Comparison of ENCODE assay signal across 14 cellular contexts in the genomic region with DNA sequence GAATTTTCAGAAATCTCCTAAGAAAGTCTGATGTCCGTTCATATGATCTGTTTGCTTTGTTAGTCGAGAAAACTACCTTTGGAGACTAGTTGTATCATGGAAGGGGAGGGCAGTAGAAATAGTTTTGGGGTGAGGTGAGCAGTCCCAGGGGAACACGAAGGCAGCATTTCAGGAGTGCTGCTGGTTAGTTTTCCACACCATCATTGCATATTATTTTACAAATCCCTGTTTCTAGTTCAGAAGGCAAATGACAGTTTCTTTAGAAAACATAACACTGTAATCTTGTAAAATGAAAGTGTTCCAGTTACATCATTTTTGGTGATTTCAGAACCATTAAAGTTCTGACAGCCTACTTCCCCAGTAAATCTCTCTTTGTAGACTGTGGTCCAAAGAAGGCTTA. TPM values are rescaled to one million over a fixed set of nuclear protein-coding genes. Genes with fewer than 3 reads are reported as not detected.
DNase-seq lines count a peak whose midpoint lies in the region; FAIRE-seq and TF ChIP-seq lines count a peak whose summit lies in the region.
"Not testable (repeated sequence)": the region's sequence is repeated elsewhere in the genome, so short reads cannot be mapped to it uniquely, and the experiment has no call there.
"Had no signal": no experiment of that assay in that cellular context is flagged by ENCODE, and none has a peak within 500 bp of the region (broad histone marks: within the 10 kb centered on the region; RNA-seq: fewer than 3 reads in every experiment).

No MANE protein-coding gene starts in this region.

- H3K36me3 Mint-ChIP-seq in activated T-cell treated with anti-CD3 and anti-CD28 coated beads, Interleukin-2, amount 50 U/mL, for 24 hours (ENCODE audit: low read depth): peaks cover 74% of the 10 kb centered on the region
- H3K36me3 Mint-ChIP-seq in astrocyte (ENCODE audit: low read depth, unreplicated experiment): peaks cover 32% of the 10 kb centered on the region
- peaks cover 83% of the 10 kb centered on the region for H3K36me3 Mint-ChIP-seq in dendritic cell treated with granulocyte-macrophage colony-stimulating factor and Interleukin-4, amounts not matched to agents 40 ng/mL and 50 ng/mL, for 4 days (ENCODE audit: low read depth)

- intact Hi-C loops in dendritic cell treated with granulocyte-macrophage colony-stimulating factor and Interleukin-4, amounts not matched to agents 40 ng/mL and 50 ng/mL, for 4 days (cut with micrococcal nuclease); sigmoid colon (cut with DNase I): not testable (repeated sequence)

- not testable (repeated sequence) for H4K8ac ChIP-seq in mesenchymal stem cell (ENCODE audit: low read length)

- H3K4me1 Mint-ChIP-seq in activated T-cell treated with anti-CD3 and anti-CD28 coated beads, Interleukin-2, amount 50 U/mL, for 24 hours (ENCODE audit: low read depth): peaks cover 65% of the 10 kb centered on the region
- H3K4me1 Mint-ChIP-seq in astrocyte (ENCODE audit: low read depth, unreplicated experiment): peaks cover 10% of the 10 kb centered on the region
- peaks cover 26% of the 10 kb centered on the region for H3K4me1 Mint-ChIP-seq in dendritic cell treated with granulocyte-macrophage colony-stimulating factor and Interleukin-4, amounts not matched to agents 40 ng/mL and 50 ng/mL, for 4 days (ENCODE audit: low read depth)

- not testable (repeated sequence) for H3K14ac ChIP-seq in mesenchymal stem cell (ENCODE audit: low read length in 2 of 2)

- not testable (repeated sequence) for H3K9me3 Mint-ChIP-seq in activated T-cell treated with anti-CD3 and anti-CD28 coated beads, Interleukin-2, amount 50 U/mL, for 24 hours
- peaks cover 14% of the 10 kb centered on the region for H3K9me3 Mint-ChIP-seq in astrocyte (ENCODE audit: unreplicated experiment)
- H3K9me3 Mint-ChIP-seq in dendritic cell treated with granulocyte-macrophage colony-stimulating factor and Interleukin-4, amounts not matched to agents 40 ng/mL and 50 ng/mL, for 4 days: peaks cover 15% of the 10 kb centered on the region

- WGBS in mesenchymal stem cell: 63% methylated on average over 2 of the region's 3 CpGs
- WGBS in sigmoid colon, 2 donors: 78 to 82% methylated on average over 3 of the region's 3 CpGs

- H3K27ac Mint-ChIP-seq in activated T-cell treated with anti-CD3 and anti-CD28 coated beads, Interleukin-2, amount 50 U/mL, for 24 hours: peak overlapping the region; percentile 51
- H3K27ac Mint-ChIP-seq in astrocyte (ENCODE audit: unreplicated experiment): peak overlapping the region; percentile 1
- peak overlapping the region; percentile 30 for H3K27ac Mint-ChIP-seq in dendritic cell treated with granulocyte-macrophage colony-stimulating factor and Interleukin-4, amounts not matched to agents 40 ng/mL and 50 ng/mL, for 4 days

- H3K4me3 Mint-ChIP-seq in activated T-cell treated with anti-CD3 and anti-CD28 coated beads, Interleukin-2, amount 50 U/mL, for 24 hours; astrocyte (ENCODE audit: unreplicated experiment); dendritic cell treated with granulocyte-macrophage colony-stimulating factor and Interleukin-4, amounts not matched to agents 40 ng/mL and 50 ng/mL, for 4 days: not testable (repeated sequence)

- DNase-seq in AG10803 (ENCODE audit: low read depth): peak; percentile 49
- peak; percentile 27 for DNase-seq in Karpas-422
- DNase-seq in activated T-cell treated with anti-CD3 and anti-CD28 coated beads, Interleukin-2, amount 50 U/mL, for 24 hours; astrocyte (ENCODE audit: low read depth); mesenchymal stem cell: not testable (repeated sequence)
- DNase-seq in sigmoid colon: peak; percentile 42

- TF ChIP-seq POLR2A in sigmoid colon (IDR thresholded peaks at IDR 0.05): not testable (repeated sequence)

- H2BK120ac ChIP-seq in mesenchymal stem cell (ENCODE audit: low read depth, low read length): not testable (repeated sequence)

- not testable (repeated sequence) for H3K4ac ChIP-seq in mesenchymal stem cell (ENCODE audit: low read depth in 1 of 2, low read length in 2 of 2)

- not testable (repeated sequence) for H4K20me1 ChIP-seq in Karpas-422 (ENCODE audit: insufficient read depth, low read depth, low read length); astrocyte (ENCODE audit: insufficient read depth, low read length)

- H2AK5ac ChIP-seq in mesenchymal stem cell (ENCODE audit: low read length, severe bottlenecking): not testable (repeated sequence)

- not testable (repeated sequence) for H3K4me1 ChIP-seq in Karpas-422 (ENCODE audit: low read length); astrocyte (ENCODE audit: insufficient read depth, low read length); mesenchymal stem cell (ENCODE audit: control insufficient read depth, insufficient read depth, low read depth, low read length); sigmoid colon

- not testable (repeated sequence) for H3K27me3 ChIP-seq in Karpas-422 (ENCODE audit: low read length); astrocyte (ENCODE audit: insufficient read depth, low read length); mesenchymal stem cell (ENCODE audit: control insufficient read depth in 1 of 2, insufficient read depth in 1 of 2, low read length in 2 of 2); sigmoid colon

- H3K4me2 ChIP-seq in Karpas-422 (ENCODE audit: low read depth, low read length, poor library complexity, severe bottlenecking); astrocyte (ENCODE audit: low read length); mesenchymal stem cell (ENCODE audit: low read length, poor library complexity, severe bottlenecking): not testable (repeated sequence)

- not testable (repeated sequence) for H4K91ac ChIP-seq in mesenchymal stem cell (ENCODE audit: low read length)

- not testable (repeated sequence) for TF ChIP-seq EP300 in sigmoid colon (IDR thresholded peaks at IDR 0.05)

- not testable (repeated sequence) for H3K18ac ChIP-seq in mesenchymal stem cell (ENCODE audit: low read depth in 1 of 2, low read length in 2 of 2)

- peaks cover 36% of the 10 kb centered on the region for H3K79me1 ChIP-seq in mesenchymal stem cell (replicated peaks; ENCODE audit: low read length, poor library complexity, severe bottlenecking)

- H2BK12ac ChIP-seq in mesenchymal stem cell (ENCODE audit: low read length in 2 of 2): not testable (repeated sequence)

- H3K23ac ChIP-seq in mesenchymal stem cell (ENCODE audit: low read length in 2 of 2): not testable (repeated sequence)

- TF ChIP-seq CTCF in AG10803 (conservative IDR thresholded peaks at IDR 0.05; ENCODE audit: low read length); astrocyte (IDR thresholded peaks at IDR 0.05; ENCODE audit: insufficient read depth, low read depth, low read length); sigmoid colon (IDR thresholded peaks at IDR 0.05): not testable (repeated sequence)

- H3K79me2 ChIP-seq in Karpas-422 (ENCODE audit: low read length): peaks cover 58% of the 10 kb centered on the region
- H3K79me2 ChIP-seq in astrocyte (ENCODE audit: insufficient read depth, low read length): peaks cover 36% of the 10 kb centered on the region

- H3K27me3 Mint-ChIP-seq in activated T-cell treated with anti-CD3 and anti-CD28 coated beads, Interleukin-2, amount 50 U/mL, for 24 hours; astrocyte (ENCODE audit: low read depth, unreplicated experiment); dendritic cell treated with granulocyte-macrophage colony-stimulating factor and Interleukin-4, amounts not matched to agents 40 ng/mL and 50 ng/mL, for 4 days: not testable (repeated sequence)

- H3K27ac ChIP-seq in Karpas-422 (ENCODE audit: low read length); astrocyte (ENCODE audit: low read depth, low read length); mesenchymal stem cell (ENCODE audit: low read length, poor library complexity, severe bottlenecking); sigmoid colon: not testable (repeated sequence)

- H2BK5ac ChIP-seq in mesenchymal stem cell (ENCODE audit: low read depth, low read length, poor library complexity, severe bottlenecking): not testable (repeated sequence)

- H2BK15ac ChIP-seq in mesenchymal stem cell (ENCODE audit: low read depth, poor library complexity, severe bottlenecking): not testable (repeated sequence)

- H3K36me3 ChIP-seq in Karpas-422 (ENCODE audit: insufficient read depth, low read length); astrocyte (ENCODE audit: insufficient read depth, low read length): not testable (repeated sequence)
- H3K36me3 ChIP-seq in mesenchymal stem cell (ENCODE audit: control insufficient read depth in 1 of 2, insufficient read depth in 2 of 2, low read depth in 1 of 2, low read length in 2 of 2) (peaks cover 17 to 27% of the 10 kb centered on the region in 2 experiments), sigmoid colon (peaks cover 0 to 13% (median 2%) of the 10 kb centered on the region in 4 donors)

- H3K4me3 ChIP-seq in AG10803 (ENCODE audit: low read length); Karpas-422 (ENCODE audit: low read length); astrocyte (ENCODE audit: insufficient read depth, low read depth, low read length); sigmoid colon: not testable (repeated sequence)
- H3K4me3 ChIP-seq in mesenchymal stem cell (ENCODE audit: insufficient read depth in 1 of 2, low read depth in 1 of 2, low read length in 2 of 2): peak overlapping the region in 1 of 2 experiments; percentile 31

- not testable (repeated sequence) for FAIRE-seq in astrocyte (lab: Jason Lieb, UNC)

- H3K9ac ChIP-seq in Karpas-422 (ENCODE audit: low read length): not testable (repeated sequence)
- H3K9ac ChIP-seq in astrocyte (ENCODE audit: low read length) (peak overlapping the region; percentile 43), mesenchymal stem cell (ENCODE audit: low read length) (peak overlapping the region; percentile 71)

- not testable (repeated sequence) for H3K9me2 ChIP-seq in Karpas-422 (replicated peaks; ENCODE audit: insufficient read depth, low read length)

- not testable (repeated sequence) for H3K9me3 ChIP-seq in Karpas-422 (ENCODE audit: low read length); astrocyte (ENCODE audit: insufficient read depth, low read depth, low read length); sigmoid colon
- H3K9me3 ChIP-seq in mesenchymal stem cell (ENCODE audit: control insufficient read depth, low read length): peaks cover 14% of the 10 kb centered on the region

- not testable (repeated sequence) for H2AFZ ChIP-seq in Karpas-422 (ENCODE audit: low read length); astrocyte (ENCODE audit: low read depth, low read length); mesenchymal stem cell (ENCODE audit: low read depth, low read length)

RNA-seq across cellular contexts. Expression of gene BANP, which starts 25.4 kb away (rescaled TPM):
- 30.1 and 36.5 TPM in 2 replicates for total RNA-seq in Karpas-422 (2014; rRNA removed; shearing (Covaris generic); ENCODE audit: low replicate concordance)
- total RNA-seq in astrocyte (26.0 and 28.9 TPM in 2 replicates), sigmoid colon (10 to 100 TPM; 17.4 to 31.0 (median 23.0) TPM)
- 10.8 TPM for polyA plus RNA-seq in mesenchymal stem cell (2013, experiment 1 of 2)
- polyA plus RNA-seq in mesenchymal stem cell (2013, experiment 2 of 2): 11.0 TPM
- polyA plus RNA-seq in sigmoid colon: 10 to 100 TPM in 1 of 3 donors, 1 to 10 TPM in 2; 8.4 to 15.9 (median 8.8) TPM

RNA-seq across cellular contexts. Expression of gene CA5A, which starts 40.3 kb away (rescaled TPM):
- not detected in 2 replicates for total RNA-seq in Karpas-422 (2014; rRNA removed; shearing (Covaris generic); ENCODE audit: low replicate concordance)
- total RNA-seq in astrocyte: not detected in 2 replicates
- not detected for polyA plus RNA-seq in mesenchymal stem cell (2013, experiment 1 of 2)
- polyA plus RNA-seq in mesenchymal stem cell (2013, experiment 2 of 2): not detected
- total RNA-seq in sigmoid colon: not detected
- not detected for polyA plus RNA-seq in sigmoid colon
- total RNA-seq: CD4-positive, alpha-beta T cell; Daoy; H9; M059J; OCI-LY7; Right ventricle myocardium inferior had no signal
- polyA plus RNA-seq: BJ had no signal

Comparison
In these comparisons a context has a peak if more than half of its experiments do, and no peak if none do; other contexts are left out.
1. H3K27ac Mint-ChIP-seq: peak in every context shown above with its lines; median percentile 51 in activated T-cell treated with anti-CD3 and anti-CD28 coated beads, Interleukin-2, amount 50 U/mL, for 24 hours; 30 in dendritic cell treated with granulocyte-macrophage colony-stimulating factor and Interleukin-4, amounts not matched to agents 40 ng/mL and 50 ng/mL, for 4 days; 1 in astrocyte.